8 cellular contexts compared by ENCODE assay signal in genomic region chr1:156500578-156500846, GRCh38. TPM values are rescaled to one million over a fixed set of nuclear protein-coding genes. Genes with fewer than 3 reads are reported as not detected.
DNase-seq lines count a peak whose midpoint lies in the region; ATAC-seq and TF ChIP-seq lines count a peak whose summit lies in the region.

Gene MEF2D, minus strand, starts transcription at chr1:156500775. Its CDS starts 17,483 bp downstream, at chr1:156483292.

- TF ChIP-seq POLR2A in esophagus squamous epithelium (IDR thresholded peaks at IDR 0.05) = peak in 3 of 4 donors; percentile 55 to 85 (median 63)

- CTCF ChIA-PET in RWPE1 (lab: Yijun Ruan, JAX) = interaction anchor here (0.6 to 1.6 kb wide), 5 partner anchors 10 to 399 kb away, joined by 3 to 7 read pairs (median 4); no protein-coding TSS in a partner anchor

- H3K36me3 ChIP-seq in esophagus squamous epithelium (no peaks in the 10 kb centered on the region), neutrophil (no peaks in the 10 kb centered on the region)

- H3K4me3 ChIP-seq in esophagus squamous epithelium (peak within 1 kb of the TSS; percentile 84 to 99 (median 92)), neutrophil (ENCODE audit: low read depth in 1 of 2, low read length in 1 of 2) (peak within 1 kb of the TSS; percentile 91 to 96)

- intact Hi-C loops in esophagus squamous epithelium (cut with DNase I) = no loop called here

- ATAC-seq in HG03571 (IDR thresholded peaks at IDR 0.05; ENCODE audit: unreplicated experiment) = no peak

- H3K27ac ChIP-seq in RWPE1 (peak within 1 kb of the TSS; percentile 99), esophagus squamous epithelium (peak within 1 kb of the TSS; percentile 99 to 100 (median 100)), neutrophil (peak within 1 kb of the TSS; percentile 100)

- H3K27me3 ChIP-seq in esophagus squamous epithelium (no peaks in the 10 kb centered on the region), neutrophil (no peaks in the 10 kb centered on the region)

- POLR2A ChIA-PET in RWPE1 (lab: Yijun Ruan, JAX; ENCODE audit: low non-redundant PET) = interaction anchor here (0.6 to 1.4 kb wide), 3 partner anchors 43 to 114 kb away, joined by 4 to 7 read pairs (median 5); no protein-coding TSS in a partner anchor

- TF ChIP-seq CTCF in RWPE1 (conservative IDR thresholded peaks at IDR 0.05; ENCODE audit: low read depth) = no peak
- peak in 2 of 6 experiments; percentile 4 to 14 for TF ChIP-seq CTCF in esophagus squamous epithelium (IDR thresholded peaks at IDR 0.05)
- TF ChIP-seq CTCF in neutrophil (IDR thresholded peaks at IDR 0.05) = no peak

- peak; percentile 92 for DNase-seq in NOMO-1 treated with dmso at 0.1 percent for 144 hours (lab: John Stamatoyannopoulos, UW; ENCODE audit: unreplicated experiment)
- DNase-seq in NOMO-1 (lab: John Stamatoyannopoulos, UW; ENCODE audit: unreplicated experiment in 2 of 2) = no peak
- no peak for DNase-seq in RWPE1 (ENCODE audit: low spot score)
- DNase-seq in esophagus squamous epithelium (lab: John Stamatoyannopoulos, UW) = no peak
- DNase-seq in activated effector memory CD4-positive, alpha-beta T cell treated with anti-CD3 and anti-CD28 coated beads, Interleukin-2, amount 50 U/mL, for 16 hours = no peak
- DNase-seq in amygdala (lab: John Stamatoyannopoulos, UW) = no peak

- H3K9me3 ChIP-seq in esophagus squamous epithelium (no peaks in the 10 kb centered on the region), neutrophil (no peaks in the 10 kb centered on the region)

- H3K4me1 ChIP-seq in esophagus squamous epithelium (peaks cover 69 to 82% (median 75%) of the 10 kb centered on the region in 3 donors), neutrophil (ENCODE audit: control insufficient read depth in 1 of 2, insufficient read depth in 1 of 2, low read depth in 1 of 2, low read length in 1 of 2) (peaks cover 57 to 74% of the 10 kb centered on the region in 2 experiments)

- WGBS in esophagus squamous epithelium, 2 donors = 0% methylated on average over 1 of the region's 27 CpGs; no CpG with 5 or more reads in 1 of the 2 donors

RNA-seq across cellular contexts. Expression of gene MEF2D, which starts in this region (rescaled TPM):
- total RNA-seq in esophagus squamous epithelium = 10 to 100 TPM in 3 of 4 donors, 1 to 10 TPM in 1; 9.1 to 30.1 (median 12.1) TPM
